In the genomic region with DNA sequence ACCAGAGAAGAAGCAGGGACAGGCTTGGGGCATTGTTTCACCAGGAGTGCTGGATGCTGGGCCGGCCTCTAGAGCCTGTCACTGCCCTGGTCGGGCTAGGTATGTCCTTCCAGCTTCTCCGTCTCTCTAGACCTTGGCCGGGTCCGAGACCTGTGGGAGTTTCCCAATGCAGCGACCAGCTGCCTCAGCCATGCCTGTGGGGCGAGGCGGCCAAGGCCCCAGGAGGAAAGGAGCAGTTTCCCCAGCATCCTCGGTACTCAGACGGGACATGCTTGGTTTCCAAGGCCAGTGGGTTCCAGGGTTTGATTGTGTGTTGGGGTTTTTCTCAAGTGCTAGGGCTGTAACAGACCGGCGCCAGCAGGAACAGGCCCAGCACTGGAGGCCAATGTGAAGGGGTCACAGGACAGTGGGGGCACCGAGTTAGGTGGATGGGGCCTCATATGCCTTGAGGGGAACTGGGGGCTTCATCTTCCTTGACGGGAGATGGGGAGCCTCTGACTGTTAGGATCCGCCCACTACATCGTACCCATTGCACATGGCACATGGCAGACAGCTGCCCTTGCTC, we compare ENCODE assay signal across 21 cellular contexts.
"Had no signal": no experiment of that assay in that cellular context is flagged by ENCODE, and none has a peak within 500 bp of the region (broad histone marks: within the 10 kb centered on the region; RNA-seq: fewer than 3 reads in every experiment).

No MANE protein-coding gene starts in this region.

- H3K4me3 ChIP-seq: colonic mucosa, gastrocnemius medialis, heart right ventricle, tibial artery had no signal

- DNase-seq: activated CD4-positive, alpha-beta T cell treated with anti-CD3 and anti-CD28 coated beads, Interleukin-2, amount 10 ng/mL, durations not matched to agents 7 days and 5 days; activated CD8-positive, alpha-beta T cell treated with anti-CD3 and anti-CD28 coated beads, Interleukin-2, amount 10 ng/mL, durations not matched to agents 7 days and 5 days; activated naive CD4-positive, alpha-beta T cell treated with Interleukin-2 at 50 U/mL for 16 hours; activated T-cell treated with anti-CD3 and anti-CD28 coated beads, Interleukin-2, amount 50 U/mL, for 24 hours; anterior cingulate cortex; central memory CD4-positive, alpha-beta T cell; colonic mucosa; erythroblast; gastrocnemius medialis; heart right ventricle; immature natural killer cell; natural killer cell; retina; stimulated activated CD4-positive, alpha-beta T cell treated with anti-CD3 and anti-CD28 coated beads, Interleukin-12 subunit alpha, Interleukin-12 subunit beta, amount 100 ng/mL, for 4 hours; stimulated activated CD4-positive, alpha-beta T cell treated with anti-CD3 and anti-CD28 coated beads, Interleukin-1b, Interleukin-23, amount 100 ng/mL, for 48 hours; stimulated activated CD8-positive, alpha-beta memory T cell treated with anti-CD3 and anti-CD28 coated beads, Interleukin-4, amount 100 ng/mL, for 48 hours; stimulated activated naive CD4-positive, alpha-beta T cell treated with Interleukin-2 at 50 U/mL for 16 hours; substantia nigra; T1000; tibial artery had no signal

- H3K4me1 ChIP-seq: colonic mucosa, gastrocnemius medialis, tibial artery had no signal

- H3K27ac ChIP-seq: colonic mucosa, gastrocnemius medialis, heart right ventricle, tibial artery had no signal

- ATAC-seq: activated CD4-positive, CD25-positive, alpha-beta regulatory T cell treated with anti-CD3 and anti-CD28 coated beads, Interleukin-2, amount 50 U/mL, for 24 hours; activated CD8-positive, alpha-beta T cell treated with anti-CD3 and anti-CD28 coated beads, Interleukin-2, amount 10 ng/mL, durations not matched to agents 7 days and 5 days; gastrocnemius medialis; heart right ventricle had no signal

- H3K36me3 ChIP-seq: colonic mucosa, gastrocnemius medialis, tibial artery had no signal

- H3K9me3 ChIP-seq: colonic mucosa, gastrocnemius medialis, tibial artery had no signal

- H3K27me3 ChIP-seq: colonic mucosa, gastrocnemius medialis, heart right ventricle, tibial artery had no signal
